Comparison of ENCODE assay signal across 31 cellular contexts in genomic region chr11:70823771-70824170, GRCh38.
"Had no signal": no experiment of that assay in that cellular context is flagged by ENCODE, and none has a peak within 500 bp of the region (broad histone marks: within the 10 kb centered on the region; RNA-seq: fewer than 3 reads in every experiment).

No MANE protein-coding gene starts in this region.

- DNase-seq: activated CD4-positive, alpha-beta T cell treated with anti-CD3 and anti-CD28 coated beads for 1 hour; activated CD4-positive, alpha-beta T cell treated with anti-CD3 and anti-CD28 coated beads for 48 hours; activated CD4-positive, CD25-positive, alpha-beta regulatory T cell; activated CD8-positive, alpha-beta T cell treated with anti-CD3 and anti-CD28 coated beads for 36 hours; activated gamma-delta T cell; activated naive CD4-positive, alpha-beta T cell treated with Interleukin-2 at 50 U/mL for 16 hours; activated T-cell treated with anti-CD3 and anti-CD28 coated beads, Interleukin-2, amount 50 U/mL, for 1 hour; activated T-cell treated with anti-CD3 and anti-CD28 coated beads, Interleukin-2, amount 50 U/mL, for 72 hours; adrenal gland; body of pancreas; caudate nucleus; cerebellar nuclear complex; MM.1S; NCI-H1092 treated with DMSO at 0.1 percent for 48 hours; NCI-H1417 treated with DMSO at 0.1 percent for 48 hours; NCI-H1694; NCI-H2029; NCI-H345; NCI-H510A; NK-92 treated with Interleukin-12 subunit alpha and Interleukin-12 subunit beta, amount 100 ng/mL, for 24 hours; PC-9; Right ventricle myocardium superior; SW 1271; T-helper 1 cell; T-helper 2 cell; T-helper 9 cell had no signal

- H3K9me3 Mint-ChIP-seq: activated CD8-positive, alpha-beta T cell treated with anti-CD3 and anti-CD28 coated beads for 36 hours; activated naive CD4-positive, alpha-beta T cell treated with anti-CD3 and anti-CD28 coated beads, Interleukin-2, amount 50 U/mL, for 24 hours; activated T-cell treated with anti-CD3 and anti-CD28 coated beads, Interleukin-2, amount 50 U/mL, for 72 hours; activated T-helper 17 cell treated with anti-CD3 and anti-CD28 coated beads, Interleukin-2, amount 50 U/mL, for 72 hours had no signal

- H3K4me3 Mint-ChIP-seq: activated CD8-positive, alpha-beta T cell treated with anti-CD3 and anti-CD28 coated beads for 36 hours; activated naive CD4-positive, alpha-beta T cell treated with anti-CD3 and anti-CD28 coated beads, Interleukin-2, amount 50 U/mL, for 24 hours; activated T-cell treated with anti-CD3 and anti-CD28 coated beads, Interleukin-2, amount 50 U/mL, for 72 hours; activated T-helper 17 cell treated with anti-CD3 and anti-CD28 coated beads, Interleukin-2, amount 50 U/mL, for 72 hours had no signal

- H2AFZ ChIP-seq: PC-9 had no signal

- H3K36me3 Mint-ChIP-seq: activated naive CD4-positive, alpha-beta T cell treated with anti-CD3 and anti-CD28 coated beads, Interleukin-2, amount 50 U/mL, for 24 hours had no signal

- H3K9ac ChIP-seq: KMS-11 had no signal

- H3K27ac ChIP-seq: adrenal gland, body of pancreas, KMS-11, PC-9, RWPE1, VCaP had no signal

- H3K36me3 ChIP-seq: adrenal gland had no signal

- H3K9me3 ChIP-seq: adrenal gland, body of pancreas had no signal

- H3K4me2 ChIP-seq: KMS-11, PC-9 had no signal

- H3K27me3 ChIP-seq: adrenal gland, body of pancreas had no signal

- ATAC-seq: activated CD8-positive, alpha-beta T cell treated with anti-CD3 and anti-CD28 coated beads for 36 hours; activated T-cell treated with anti-CD3 and anti-CD28 coated beads, Interleukin-2, amount 50 U/mL, for 72 hours; activated T-helper 17 cell treated with anti-CD3 and anti-CD28 coated beads, Interleukin-2, amount 50 U/mL, for 72 hours; body of pancreas had no signal

- H3K4me3 ChIP-seq: adrenal gland, body of pancreas, PC-9 had no signal

- H3K4me1 Mint-ChIP-seq: activated naive CD4-positive, alpha-beta T cell treated with anti-CD3 and anti-CD28 coated beads, Interleukin-2, amount 50 U/mL, for 24 hours; activated T-helper 17 cell treated with anti-CD3 and anti-CD28 coated beads, Interleukin-2, amount 50 U/mL, for 72 hours had no signal

- H3K27ac Mint-ChIP-seq: activated CD8-positive, alpha-beta T cell treated with anti-CD3 and anti-CD28 coated beads for 36 hours; activated naive CD4-positive, alpha-beta T cell treated with anti-CD3 and anti-CD28 coated beads, Interleukin-2, amount 50 U/mL, for 24 hours; activated T-cell treated with anti-CD3 and anti-CD28 coated beads, Interleukin-2, amount 50 U/mL, for 72 hours; activated T-helper 17 cell treated with anti-CD3 and anti-CD28 coated beads, Interleukin-2, amount 50 U/mL, for 72 hours had no signal
